12 cellular contexts compared by ENCODE assay signal in genomic region chr2:65231121-65231520, GRCh38. TPM values are rescaled to one million over a fixed set of nuclear protein-coding genes. Genes with fewer than 3 reads are reported as not detected.
DNase-seq lines count a peak whose midpoint lies in the region; ATAC-seq and TF ChIP-seq lines count a peak whose summit lies in the region.
"Had no signal": no experiment of that assay in that cellular context is flagged by ENCODE, and none has a peak within 500 bp of the region (broad histone marks: within the 10 kb centered on the region; RNA-seq: fewer than 3 reads in every experiment).

No MANE protein-coding gene starts in this region.

- POLR2A ChIA-PET in A673 (lab: Charles Lee; ENCODE audit: low non-redundant PET), result no interaction called here
- POLR2A ChIA-PET in activated CD4-positive, alpha-beta memory T cell treated with anti-CD3 and anti-CD28 coated beads for 36 hours (lab: Charles Lee), result no interaction called here

- no peaks in the 10 kb centered on the region for H3K9me3 Mint-ChIP-seq in activated CD4-positive, alpha-beta memory T cell treated with anti-CD3 and anti-CD28 coated beads for 36 hours
- H3K9me3 Mint-ChIP-seq: WTC11 had no signal

- no peak overlapping the region for H3K4me3 ChIP-seq in A673 (ENCODE audit: low read depth, low read length, poor library complexity, severe bottlenecking)
- no peak overlapping the region for H3K4me3 ChIP-seq in fibroblast of villous mesenchyme (ENCODE audit: low read depth, low read length)
- H3K4me3 ChIP-seq: prostate gland had no signal

- intact Hi-C loops in A673 (cut with micrococcal nuclease; ENCODE audit: unreplicated experiment), result no loop called here
- intact Hi-C loops in activated CD4-positive, alpha-beta memory T cell treated with anti-CD3 and anti-CD28 coated beads for 36 hours (cut with micrococcal nuclease), result no loop called here

- H3K4me1 ChIP-seq in A673 (ENCODE audit: insufficient read depth, low read length, poor library complexity, severe bottlenecking), result peaks cover 25% of the 10 kb centered on the region

- TF ChIP-seq CTCF in A673 (conservative IDR thresholded peaks at IDR 0.05; ENCODE audit: low read depth, low read length) (no peak), fibroblast of villous mesenchyme (IDR thresholded peaks at IDR 0.05; ENCODE audit: insufficient read depth, low read depth, low read length) (no peak)

- H3K4me3 Mint-ChIP-seq in activated CD4-positive, alpha-beta memory T cell treated with anti-CD3 and anti-CD28 coated beads for 36 hours, result no peak overlapping the region
- H3K4me3 Mint-ChIP-seq: WTC11 had no signal

- no TSS peak for BruUV-seq in A673 (replicated peaks; lab: Mats Ljungman, UMichigan)

- no peaks in the 10 kb centered on the region for H3K9me3 ChIP-seq in A673 (ENCODE audit: low read depth, low read length, poor library complexity, severe bottlenecking)
- H3K9me3 ChIP-seq: prostate gland had no signal

- CTCF ChIA-PET in A673 (lab: Charles Lee), result no interaction called here
- CTCF ChIA-PET in activated CD4-positive, alpha-beta memory T cell treated with anti-CD3 and anti-CD28 coated beads for 36 hours (lab: Charles Lee), result interaction anchor here (1.0 to 1.1 kb wide), 2 partner anchors 45 to 175 kb away, joined by 3 read pairs; partner anchors contain the start of gene CEP68

- DNase-seq in A673 (ENCODE audit: low spot score) (peak; percentile 9), GM03348 (ENCODE audit: low spot score) (peak; percentile 49), fibroblast of villous mesenchyme (ENCODE audit: low read depth) (peak; percentile 46), NCI-H510A treated with DMSO at 0.1 percent for 48 hours (lab: John Stamatoyannopoulos, UW) (no peak), NCI-H2081 (lab: John Stamatoyannopoulos, UW) (no peak), DMS53 (lab: John Stamatoyannopoulos, UW) (no peak)
- DNase-seq in activated CD4-positive, alpha-beta memory T cell treated with anti-CD3 and anti-CD28 coated beads for 36 hours, result no peak
- DNase-seq: central memory CD4-positive, alpha-beta T cell; NCI-H774 had no signal

- peaks cover 14% of the 10 kb centered on the region for H3K36me3 ChIP-seq in A673 (ENCODE audit: insufficient read depth, low read length, poor library complexity, severe bottlenecking)
- H3K36me3 ChIP-seq: prostate gland had no signal

- no peaks in the 10 kb centered on the region for H3K27me3 Mint-ChIP-seq in activated CD4-positive, alpha-beta memory T cell treated with anti-CD3 and anti-CD28 coated beads for 36 hours

- H3K27me3 ChIP-seq in A673 (replicated peaks; ENCODE audit: insufficient read depth, low read depth, low read length, poor library complexity), result no peaks in the 10 kb centered on the region

- peaks cover 54% of the 10 kb centered on the region for H3K4me1 Mint-ChIP-seq in activated CD4-positive, alpha-beta memory T cell treated with anti-CD3 and anti-CD28 coated beads for 36 hours (ENCODE audit: low read depth)

- H3K27ac Mint-ChIP-seq in activated CD4-positive, alpha-beta memory T cell treated with anti-CD3 and anti-CD28 coated beads for 36 hours, result peak overlapping the region; percentile 94
- H3K27ac Mint-ChIP-seq: WTC11 had no signal

- ATAC-seq in HG02973 (IDR thresholded peaks at IDR 0.05; ENCODE audit: unreplicated experiment), result no peak
- ATAC-seq: WTC11 had no signal

- H3K36me3 Mint-ChIP-seq in activated CD4-positive, alpha-beta memory T cell treated with anti-CD3 and anti-CD28 coated beads for 36 hours, result peaks cover 23% of the 10 kb centered on the region

- peak overlapping the region; percentile 70 for H3K27ac ChIP-seq in A673 (ENCODE audit: low read depth, low read length, poor library complexity, severe bottlenecking)
- H3K27ac ChIP-seq: prostate gland had no signal

RNA-seq across cellular contexts. Expression of gene ACTR2, which starts 3.5 kb away (rescaled TPM):
- total RNA-seq in A673 (2021) (235 and 253 TPM in 2 replicates), fibroblast of villous mesenchyme (90.5 and 115 TPM in 2 replicates)
- total RNA-seq in activated CD4-positive, alpha-beta memory T cell treated with anti-CD3 and anti-CD28 coated beads for 36 hours, result 100 to 1,000 TPM; 401 to 406 TPM

Comparison
In these comparisons a context has a peak if more than half of its experiments do, and no peak if none do; other contexts are left out.
1. DNase-seq: peak in A673 (single experiment), GM03348 (single experiment) and fibroblast of villous mesenchyme (single experiment); none in activated CD4-positive, alpha-beta memory T cell treated with anti-CD3 and anti-CD28 coated beads for 36 hours (single experiment), NCI-H510A treated with DMSO at 0.1 percent for 48 hours (single experiment), NCI-H2081 (0 of 2) and DMS53 (single experiment).